ENCODE assay signal across 8 cellular contexts in the genomic region with DNA sequence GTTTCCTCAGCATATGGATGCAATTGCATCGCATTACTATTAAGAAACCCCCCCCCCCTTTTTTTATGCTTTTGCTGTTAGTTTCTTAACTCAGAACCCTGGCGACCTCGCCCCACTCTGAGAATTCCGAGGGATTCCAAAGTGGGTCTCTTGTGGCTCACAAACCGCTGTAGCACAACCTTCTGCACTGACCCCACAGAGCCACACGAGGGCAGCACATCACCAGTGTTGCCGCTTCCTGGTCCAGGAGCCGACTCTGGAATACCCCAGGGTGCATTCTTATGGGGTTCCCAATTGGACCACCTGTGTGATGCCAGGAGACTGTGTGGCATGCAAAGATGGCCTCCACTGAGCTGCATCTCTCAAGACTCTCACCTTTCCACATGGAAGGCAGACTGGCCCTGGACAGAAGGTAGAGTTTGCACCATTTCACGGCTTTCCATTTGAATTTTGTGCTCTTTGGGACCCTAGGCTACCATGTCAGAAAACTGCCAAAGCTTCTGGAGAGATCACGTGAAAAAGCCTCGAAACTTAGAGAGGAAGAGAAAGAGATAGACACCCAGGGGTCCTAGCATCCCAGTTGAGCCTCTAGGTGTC.
DNase-seq lines count a peak whose midpoint lies in the region; ATAC-seq and TF ChIP-seq lines count a peak whose summit lies in the region.

No MANE protein-coding gene starts in this region.

- peaks cover 1% of the 10 kb centered on the region for H3K4me1 Mint-ChIP-seq in endodermal cell
- no peaks in the 10 kb centered on the region for H3K4me1 Mint-ChIP-seq in neural progenitor cell

- H3K4me3 Mint-ChIP-seq in endodermal cell (no peak overlapping the region), neural progenitor cell (no peak overlapping the region)

- DNase-seq in AG20443 (ENCODE audit: low spot score), result peak; percentile 69
- DNase-seq in NCI-H82 (lab: John Stamatoyannopoulos, UW), result peak; percentile 63
- peak; percentile 94 for DNase-seq in endodermal cell
- peak; percentile 74 for DNase-seq in neural progenitor cell (ENCODE audit: low spot score)
- no peak for DNase-seq in coronary artery (ENCODE audit: low spot score)
- no peak for DNase-seq in SKM-1 treated with dmso at 0.1 percent for 144 hours (lab: John Stamatoyannopoulos, UW; ENCODE audit: unreplicated experiment)

- 39 to 60% methylated on average over 3 to 11 of the region's 11 CpGs for WGBS in endodermal cell (ENCODE audit: insufficient coverage in 1 of 2, insufficient read length in 1 of 2), 2 experiments

- H3K36me3 ChIP-seq in endodermal cell (ENCODE audit: control insufficient read depth, insufficient read depth, low read length) (no peaks in the 10 kb centered on the region), neural progenitor cell (no peaks in the 10 kb centered on the region)

- no peaks in the 10 kb centered on the region for H4K20me1 ChIP-seq in neural progenitor cell (ENCODE audit: low read depth)

- H3K4me3 ChIP-seq in endodermal cell (ENCODE audit: low read length) (no peak overlapping the region), neural progenitor cell (no peak overlapping the region), coronary artery (no peak overlapping the region)

- no peak overlapping the region for H2AFZ ChIP-seq in neural progenitor cell (replicated peaks)

- H3F3A ChIP-seq in neural progenitor cell (ENCODE audit: low read depth), result no peaks in the 10 kb centered on the region

- H3K9me3 Mint-ChIP-seq in endodermal cell (peaks cover 4% of the 10 kb centered on the region), neural progenitor cell (no peaks in the 10 kb centered on the region)

- no peak overlapping the region for H3K4me2 ChIP-seq in neural progenitor cell

- H3K9me3 ChIP-seq in endodermal cell (ENCODE audit: control insufficient read depth, low read length) (no peaks in the 10 kb centered on the region), neural progenitor cell (ENCODE audit: low read depth) (no peaks in the 10 kb centered on the region)

- peak; percentile 83 for TF ChIP-seq CTCF in GM12874 (IDR thresholded peaks at IDR 0.05; ENCODE audit: insufficient read depth, low read depth, low read length)
- TF ChIP-seq CTCF in endodermal cell (conservative IDR thresholded peaks at IDR 0.05), result peak; percentile 88
- peak; percentile 81 for TF ChIP-seq CTCF in neural progenitor cell (IDR thresholded peaks at IDR 0.05)
- TF ChIP-seq CTCF in coronary artery (IDR thresholded peaks at IDR 0.05), result no peak

- peaks cover 60% of the 10 kb centered on the region for H3K27me3 Mint-ChIP-seq in endodermal cell (ENCODE audit: insufficient read depth)
- H3K27me3 Mint-ChIP-seq in neural progenitor cell (ENCODE audit: insufficient read depth, low read depth), result peaks cover 16% of the 10 kb centered on the region

- no peaks in the 10 kb centered on the region for H3K4me1 ChIP-seq in endodermal cell (ENCODE audit: control insufficient read depth, insufficient read depth, low read length)
- H3K4me1 ChIP-seq in neural progenitor cell, result no peaks in the 10 kb centered on the region

- H3K36me3 Mint-ChIP-seq in endodermal cell (ENCODE audit: low read depth), result no peaks in the 10 kb centered on the region
- no peaks in the 10 kb centered on the region for H3K36me3 Mint-ChIP-seq in neural progenitor cell

- H3K9ac ChIP-seq in endodermal cell (ENCODE audit: extremely low read depth, low read length, poor library complexity, severe bottlenecking) (no peak overlapping the region), neural progenitor cell (no peak overlapping the region)

- no peak overlapping the region for H3K27ac ChIP-seq in endodermal cell (ENCODE audit: low read depth, low read length)
- H3K27ac ChIP-seq in neural progenitor cell, result no peak overlapping the region
- H3K27ac ChIP-seq in coronary artery, result no peak overlapping the region

- no peak for ATAC-seq in GM21526 (IDR thresholded peaks at IDR 0.05; ENCODE audit: low FRiP score, unreplicated experiment)

- H3K27ac Mint-ChIP-seq in endodermal cell (no peak overlapping the region), neural progenitor cell (no peak overlapping the region)

- H3K27me3 ChIP-seq in endodermal cell (ENCODE audit: control insufficient read depth, insufficient read depth, low read length, poor library complexity, severe bottlenecking) (peaks cover 11% of the 10 kb centered on the region), neural progenitor cell (no peaks in the 10 kb centered on the region)

- no peaks in the 10 kb centered on the region for H3K79me2 ChIP-seq in neural progenitor cell (ENCODE audit: low read depth)

Comparison
In these comparisons a context has a peak if more than half of its experiments do, and no peak if none do; other contexts are left out.
1. DNase-seq: peak in AG20443 (single experiment), NCI-H82 (single experiment), endodermal cell (single experiment) and neural progenitor cell (single experiment); none in coronary artery (single experiment) and SKM-1 treated with dmso at 0.1 percent for 144 hours (single experiment).